In genomic region chr1:168347630-168348029, GRCh38 we compare ENCODE assay signal across 15 cellular contexts.
DNase-seq lines count a peak whose midpoint lies in the region; ATAC-seq and TF ChIP-seq lines count a peak whose summit lies in the region.
"Had no signal": no experiment of that assay in that cellular context is flagged by ENCODE, and none has a peak within 500 bp of the region (broad histone marks: within the 10 kb centered on the region; RNA-seq: fewer than 3 reads in every experiment).

No MANE protein-coding gene starts in this region.

- H3K9ac ChIP-seq in mammary epithelial cell (ENCODE audit: insufficient read depth, low read length) = no peak overlapping the region

- H3K27ac ChIP-seq in upper lobe of right lung (no peak overlapping the region), mammary epithelial cell (ENCODE audit: insufficient read depth, low read depth, low read length) (no peak overlapping the region)
- H3K27ac ChIP-seq: ascending aorta, coronary artery had no signal

- no TSS peak for BruUV-seq in mammary epithelial cell (replicated peaks; lab: Mats Ljungman, UMichigan)

- H3K4me3 ChIP-seq in upper lobe of right lung (peak overlapping the region; percentile 44), mammary epithelial cell (replicated peaks in 1 of 3; ENCODE audit: insufficient read depth in 1 of 3, low read depth in 2 of 3, low read length in 3 of 3) (no peak overlapping the region)

- no peaks in the 10 kb centered on the region for H3K27me3 Mint-ChIP-seq in stimulated activated naive CD8-positive, alpha-beta T cell treated with anti-CD3 and anti-CD28 coated beads, Interleukin-15, Interleukin-2, amounts not matched to agents 100 ng/mL and 50 ng/mL, for 24 hours
- H3K27me3 Mint-ChIP-seq in T-helper 17 cell = no peaks in the 10 kb centered on the region
- no peaks in the 10 kb centered on the region for H3K27me3 Mint-ChIP-seq in effector memory CD8-positive, alpha-beta T cell

- TF ChIP-seq CTCF in upper lobe of right lung (IDR thresholded peaks at IDR 0.05) (no peak), mammary epithelial cell (conservative IDR thresholded peaks at IDR 0.05 in 1 of 2, IDR thresholded peaks at IDR 0.05 in 1 of 2; ENCODE audit: extremely low read depth in 1 of 2, insufficient read depth in 1 of 2, low read depth in 1 of 2, low read length in 2 of 2) (no peak)

- H3K4me1 Mint-ChIP-seq in stimulated activated naive CD8-positive, alpha-beta T cell treated with anti-CD3 and anti-CD28 coated beads, Interleukin-15, Interleukin-2, amounts not matched to agents 100 ng/mL and 50 ng/mL, for 24 hours (ENCODE audit: low read depth) = peaks cover 21% of the 10 kb centered on the region
- H3K4me1 Mint-ChIP-seq in T-helper 17 cell = peaks cover 23% of the 10 kb centered on the region
- H3K4me1 Mint-ChIP-seq in effector memory CD8-positive, alpha-beta T cell (ENCODE audit: low read depth in 2 of 2) = peaks cover 31 to 39% of the 10 kb centered on the region in 2 donors

- H2AFZ ChIP-seq in mammary epithelial cell (ENCODE audit: low read depth, low read length) = no peak overlapping the region

- H3K9me3 Mint-ChIP-seq in stimulated activated naive CD8-positive, alpha-beta T cell treated with anti-CD3 and anti-CD28 coated beads, Interleukin-15, Interleukin-2, amounts not matched to agents 100 ng/mL and 50 ng/mL, for 24 hours = no peaks in the 10 kb centered on the region
- no peaks in the 10 kb centered on the region for H3K9me3 Mint-ChIP-seq in effector memory CD8-positive, alpha-beta T cell

- no peaks in the 10 kb centered on the region for H4K20me1 ChIP-seq in mammary epithelial cell (ENCODE audit: insufficient read depth, low read length)

- no peaks in the 10 kb centered on the region for H3K79me2 ChIP-seq in mammary epithelial cell (ENCODE audit: insufficient read depth, low read length)

- H3K9me3 ChIP-seq in T-helper 17 cell (ENCODE audit: control insufficient read depth, low read length, poor library complexity, severe bottlenecking) (no peaks in the 10 kb centered on the region), upper lobe of right lung (no peaks in the 10 kb centered on the region), mammary epithelial cell (replicated peaks; ENCODE audit: insufficient read depth, low read length) (no peaks in the 10 kb centered on the region)
- H3K9me3 ChIP-seq: ascending aorta, stomach had no signal

- peak overlapping the region; percentile 94 for H3K27ac Mint-ChIP-seq in stimulated activated naive CD8-positive, alpha-beta T cell treated with anti-CD3 and anti-CD28 coated beads, Interleukin-15, Interleukin-2, amounts not matched to agents 100 ng/mL and 50 ng/mL, for 24 hours
- peak overlapping the region; percentile 98 for H3K27ac Mint-ChIP-seq in T-helper 17 cell
- H3K27ac Mint-ChIP-seq in effector memory CD8-positive, alpha-beta T cell = peak overlapping the region; percentile 92 to 98

- DNase-seq in stimulated activated naive CD8-positive, alpha-beta T cell treated with anti-CD3 and anti-CD28 coated beads, Interleukin-15, Interleukin-2, amounts not matched to agents 100 U/mL and 50 U/mL, for 24 hours = no peak
- DNase-seq in T-helper 17 cell = no peak
- DNase-seq in effector memory CD8-positive, alpha-beta T cell = no peak
- DNase-seq in upper lobe of right lung = no peak
- no peak for DNase-seq in mammary epithelial cell
- no peak for DNase-seq in T1000 (lab: John Stamatoyannopoulos, UW)
- DNase-seq in AG08395 (ENCODE audit: low spot score) = no peak
- DNase-seq: activated CD8-positive, alpha-beta memory T cell treated with anti-CD3 and anti-CD28 coated beads, Interleukin-2, amount 50 U/mL, for 48 hours; DMS79; glutamatergic neuron; GOT3; stomach had no signal

- peak overlapping the region; percentile 86 for H3K4me3 Mint-ChIP-seq in stimulated activated naive CD8-positive, alpha-beta T cell treated with anti-CD3 and anti-CD28 coated beads, Interleukin-15, Interleukin-2, amounts not matched to agents 100 ng/mL and 50 ng/mL, for 24 hours
- peak overlapping the region; percentile 85 for H3K4me3 Mint-ChIP-seq in T-helper 17 cell
- peak overlapping the region; percentile 83 to 91 for H3K4me3 Mint-ChIP-seq in effector memory CD8-positive, alpha-beta T cell

- WGBS in mammary epithelial cell (ENCODE audit: low coverage, missing lambda C conversion rate) = 91% methylated on average over 1 of the region's 1 CpG

- H3K4me2 ChIP-seq in mammary epithelial cell (ENCODE audit: insufficient read depth, low read depth, low read length) = no peak overlapping the region

- CTCF ChIA-PET in mammary epithelial cell (lab: Charles Lee; ENCODE audit: low non-redundant PET) = interaction anchor here (0.8 kb wide), 1 partner anchor 122 kb away, joined by 15 read pairs; no protein-coding TSS in a partner anchor

- dilution Hi-C loops in mammary epithelial cell (cut with HindIII; ENCODE audit: low sequenced_read_pairs) = no loop called here

- intact Hi-C loops in upper lobe of right lung (cut with DNase I) (loop anchor here (10.0 kb wide), 1 partner anchor 87 kb away; no protein-coding TSS in a partner anchor), mammary epithelial cell (cut with micrococcal nuclease) (no loop called here)

- in situ Hi-C loops in mammary epithelial cell (cut with MboI; ENCODE audit: low sequenced_read_pairs in 2 of 2) = loop anchor here in 1 of 2 donors (10.0 kb wide), 1 partner anchor 227 kb away; the partner anchor contains the start of gene XCL1

- ATAC-seq in stimulated activated naive CD8-positive, alpha-beta T cell treated with anti-CD3 and anti-CD28 coated beads, Interleukin-15, Interleukin-2, amounts not matched to agents 100 U/mL and 50 U/mL, for 24 hours = no peak
- ATAC-seq in T-helper 17 cell (no peak), upper lobe of right lung (no peak)
- no peak for ATAC-seq in effector memory CD8-positive, alpha-beta T cell (replicated peaks)

- no peaks in the 10 kb centered on the region for H3K36me3 Mint-ChIP-seq in stimulated activated naive CD8-positive, alpha-beta T cell treated with anti-CD3 and anti-CD28 coated beads, Interleukin-15, Interleukin-2, amounts not matched to agents 100 ng/mL and 50 ng/mL, for 24 hours (ENCODE audit: low read depth)
- peaks cover 2% of the 10 kb centered on the region for H3K36me3 Mint-ChIP-seq in T-helper 17 cell (ENCODE audit: low read depth)
- H3K36me3 Mint-ChIP-seq in effector memory CD8-positive, alpha-beta T cell (ENCODE audit: insufficient read depth) = peaks cover 13% of the 10 kb centered on the region

- H3K36me3 ChIP-seq in upper lobe of right lung = no peaks in the 10 kb centered on the region
- no peaks in the 10 kb centered on the region for H3K36me3 ChIP-seq in mammary epithelial cell (ENCODE audit: insufficient read depth, low read length)
- H3K36me3 ChIP-seq: ascending aorta, stomach had no signal

- H3K4me1 ChIP-seq in upper lobe of right lung (peaks cover 5% of the 10 kb centered on the region), mammary epithelial cell (ENCODE audit: insufficient read depth, low read length) (no peaks in the 10 kb centered on the region)

- H3K27me3 ChIP-seq in upper lobe of right lung = no peaks in the 10 kb centered on the region
- H3K27me3 ChIP-seq in mammary epithelial cell (ENCODE audit: insufficient read depth, low read length) = no peaks in the 10 kb centered on the region
- H3K27me3 ChIP-seq: ascending aorta, stomach had no signal
